Comparison of ENCODE assay signal across 14 cellular contexts in genomic region chr1:154807048-154807591, GRCh38.
A peak's percentile ranks its signal among the peaks of the same experiment; 100 is the strongest.
DNase-seq lines count a peak whose midpoint lies in the region; ATAC-seq, FAIRE-seq and TF ChIP-seq lines count a peak whose summit lies in the region.
"Had no signal": no experiment of that assay in that cellular context is flagged by ENCODE, and none has a peak within 500 bp of the region (broad histone marks: within the 10 kb centered on the region; RNA-seq: fewer than 3 reads in every experiment).

No MANE protein-coding gene starts in this region.

- FAIRE-seq in GM19239 (lab: Jason Lieb, UNC) (peak; percentile 99), GM12878 (lab: Jason Lieb, UNC) (peak; percentile 90)
- FAIRE-seq: bronchial epithelial cell had no signal

- ATAC-seq in HG03025 (IDR thresholded peaks at IDR 0.05; ENCODE audit: low FRiP score, unreplicated experiment) = peak; percentile 52
- ATAC-seq in GM12878 = peak; percentile 89
- ATAC-seq: heart left ventricle had no signal

- H3K9me3 ChIP-seq in BLaER1 treated with 17β-estradiol and CSF1 and Interleukin-3, amounts not matched to agents 10 nM and 100 nM (replicated peaks in 1 of 11) = no peaks in the 10 kb centered on the region
- H3K9me3 ChIP-seq in GM12878 (replicated peaks; ENCODE audit: control insufficient read depth, insufficient read depth, low read length) = no peaks in the 10 kb centered on the region
- H3K9me3 ChIP-seq: heart left ventricle, MG63, neutrophil had no signal

- BruUV-seq in GM12878 (replicated peaks; lab: Mats Ljungman, UMichigan) = no TSS peak

- peaks cover 23 to 63% (median 47%) of the 10 kb centered on the region in 10 experiments for H3K4me1 ChIP-seq in BLaER1 treated with 17β-estradiol and CSF1 and Interleukin-3, amounts not matched to agents 10 nM and 100 nM
- H3K4me1 ChIP-seq in GM12878 (ENCODE audit: control insufficient read depth, insufficient read depth, low read length) = peaks cover 49% of the 10 kb centered on the region

- intact Hi-C loops in GM12878 (cut with micrococcal nuclease; ENCODE audit: unreplicated experiment) = loop anchor here (1.0 kb wide), 1 partner anchor 53 kb away; no protein-coding TSS in a partner anchor

- RAD21 ChIA-PET in GM12878 (lab: Charles Lee; ENCODE audit: unreplicated experiment) = interaction anchor here (0.9 to 6.2 kb wide), 9 partner anchors 13 to 247 kb away, joined by 3 to 66 read pairs (median 6); partner anchors contain the start of gene KCNN3

- POLR2A ChIA-PET in GM12878 (lab: Charles Lee) = interaction anchor here (1.1 to 2.3 kb wide), 3 partner anchors 16 to 63 kb away, joined by 4 to 12 read pairs (median 8); partner anchors contain the start of gene KCNN3

- no peak for TF ChIP-seq POLR2A in GM12878 (IDR thresholded peaks at IDR 0.05; ENCODE audit: low read depth, low read length)

- SMC1A ChIA-PET in GM12878 (lab: Charles Lee; ENCODE audit: uncharacterized antibody, unreplicated experiment) = interaction anchor here (0.8 to 7.2 kb wide), 20 partner anchors 10 to 247 kb away, joined by 3 to 75 read pairs (median 5); no protein-coding TSS in a partner anchor

- H3K9ac ChIP-seq in BLaER1 treated with 17β-estradiol and CSF1 and Interleukin-3, amounts not matched to agents 10 nM and 100 nM = no peak overlapping the region
- peak overlapping the region; percentile 35; the same call in 1 of the 2 replicates for H3K9ac ChIP-seq in GM12878 (ENCODE audit: control insufficient read depth, insufficient read depth, low read length)

- no peak overlapping the region for H3K27ac ChIP-seq in BLaER1 treated with 17β-estradiol and CSF1 and Interleukin-3, amounts not matched to agents 10 nM and 100 nM
- peak overlapping the region; percentile 50 for H3K27ac ChIP-seq in GM12878 (ENCODE audit: control insufficient read depth, insufficient read depth)
- H3K27ac ChIP-seq: neutrophil had no signal

- CTCF ChIA-PET in GM12878 (lab: Yijun Ruan, JAX) = interaction anchor here (0.7 to 3.3 kb wide), 14 partner anchors 10 to 69 kb away, joined by 3 to 17 read pairs (median 5); no protein-coding TSS in a partner anchor

- DNase-seq in GM19239 (ENCODE audit: insufficient read length, low spot score) (peak; percentile 71), GM12878 (ENCODE audit: low read depth, low spot score) (peak; percentile 74), AML-193 (lab: John Stamatoyannopoulos, UW) (no peak), DMS 273 (lab: John Stamatoyannopoulos, UW; ENCODE audit: unreplicated experiment) (no peak), SIG-M5 treated with dmso at 0.1 percent for 504 hours (lab: John Stamatoyannopoulos, UW; ENCODE audit: unreplicated experiment) (no peak), mesenteric fat pad (ENCODE audit: low spot score) (no peak)
- DNase-seq: activated CD8-positive, alpha-beta memory T cell treated with anti-CD3 and anti-CD28 coated beads, Interleukin-2, amount 50 U/mL, for 4 hours; heart left ventricle; MG63; Right ventricle myocardium superior had no signal

- H2AFZ ChIP-seq in GM12878 (ENCODE audit: control insufficient read depth, low read depth, low read length) = no peak overlapping the region; the same call in 1 of the 2 replicates

- TF ChIP-seq CTCF in GM12878 (IDR thresholded peaks at IDR 0.05 in 2 of 3, conservative IDR thresholded peaks at IDR 0.05 in 1 of 3; ENCODE audit: control insufficient read depth in 2 of 3, extremely low read depth in 1 of 3, insufficient read depth in 1 of 3, low read depth in 3 of 3, low read length in 3 of 3) = peak; percentile 2 to 28 (median 13); a peak in 3 of 6 replicates

- H3K4me3 ChIP-seq in BLaER1 treated with 17β-estradiol and CSF1 and Interleukin-3, amounts not matched to agents 10 nM and 100 nM = no peak overlapping the region
- H3K4me3 ChIP-seq in GM12878 = peak overlapping the region; percentile 14; the same call in 1 of the 2 replicates
- H3K4me3 ChIP-seq: heart left ventricle, MG63 had no signal

- H4K20me1 ChIP-seq in BLaER1 treated with 17β-estradiol and CSF1 and Interleukin-3, amounts not matched to agents 10 nM and 100 nM = peaks cover 0 to 4% (median 0%) of the 10 kb centered on the region in 11 experiments; a peak in 1 of 22 replicates
- H4K20me1 ChIP-seq in GM12878 (ENCODE audit: control insufficient read depth, insufficient read depth) = no peaks in the 10 kb centered on the region

- peaks cover 7% of the 10 kb centered on the region for H3K79me2 ChIP-seq in GM12878 (ENCODE audit: control insufficient read depth, insufficient read depth, low read length)

- peak overlapping the region; percentile 33 to 69 (median 60); a peak in 21 of 22 replicates for H3K4me2 ChIP-seq in BLaER1 treated with 17β-estradiol and CSF1 and Interleukin-3, amounts not matched to agents 10 nM and 100 nM
- peak overlapping the region; percentile 60 for H3K4me2 ChIP-seq in GM12878 (ENCODE audit: control insufficient read depth, insufficient read depth)

- TF ChIP-seq RAD21 in GM12878 (IDR thresholded peaks at IDR 0.05; ENCODE audit: insufficient read depth, low read depth, low read length) = peak; percentile 25; the same call in 1 of the 2 replicates

- in situ Hi-C loops in GM12878 (cut with MboI) = no loop called here

- no peaks in the 10 kb centered on the region for H3K36me3 ChIP-seq in BLaER1 treated with 17β-estradiol and CSF1 and Interleukin-3, amounts not matched to agents 10 nM and 100 nM
- peaks cover 3 to 8% of the 10 kb centered on the region in 2 experiments; a peak in 2 of 4 replicates for H3K36me3 ChIP-seq in GM12878 (ENCODE audit: control insufficient read depth in 2 of 2, insufficient read depth in 2 of 2, low read length in 1 of 2)
- H3K36me3 ChIP-seq: heart left ventricle, MG63, neutrophil had no signal

- WGBS in GM12878 (ENCODE audit: insufficient coverage, insufficient replicate concordance, low lambda C conversion rate, missing lambda C conversion rate) = 3% methylated on average over 12 of the region's 12 CpGs

- peak; percentile 63 to 77 for TF ChIP-seq EP300 in GM12878 (IDR thresholded peaks at IDR 0.05; ENCODE audit: borderline replicate concordance in 1 of 2, control insufficient read depth in 1 of 2, low read depth in 2 of 2, low read length in 2 of 2)

- H3K27me3 ChIP-seq in BLaER1 treated with 17β-estradiol and CSF1 and Interleukin-3, amounts not matched to agents 10 nM and 100 nM = peaks cover 24 to 61% (median 43%) of the 10 kb centered on the region in 11 experiments
- H3K27me3 ChIP-seq in GM12878 (replicated peaks in 1 of 2; ENCODE audit: control insufficient read depth in 2 of 2, insufficient read depth in 2 of 2, low read length in 1 of 2) = no peaks in the 10 kb centered on the region

TF ChIP-seq in GM12878, 131 proteins besides CTCF, POLR2A, EP300 and RAD21 (continues in another document):
- TF ChIP-seq ZNF217 (IDR thresholded peaks at IDR 0.05) = peak; percentile 43; the same call in 1 of the 2 replicates
- TF ChIP-seq FOXM1 (IDR thresholded peaks at IDR 0.05; ENCODE audit: low read depth, low read length) = peak; percentile 94
- TF ChIP-seq CHD2 (IDR thresholded peaks at IDR 0.05; ENCODE audit: borderline replicate concordance, low read depth, low read length) = 0 out of 2 replicates have a peak, but pooled peaks have one; percentile 10
- TF ChIP-seq BCL3 (IDR thresholded peaks at IDR 0.05; ENCODE audit: borderline replicate concordance, insufficient read depth, low read depth, low read length, poor library complexity, severe bottlenecking) = peak; percentile 48
- TF ChIP-seq TCF3 (IDR thresholded peaks at IDR 0.05; ENCODE audit: borderline replicate concordance, insufficient read depth, low read depth, low read length) = peak; percentile 93
- no peak for TF ChIP-seq STAT3 (IDR thresholded peaks at IDR 0.05; ENCODE audit: low read depth, low read length)
- peak; percentile 19; the same call in 1 of the 2 replicates for TF ChIP-seq SMC3 (IDR thresholded peaks at IDR 0.05; ENCODE audit: borderline replicate concordance, low read length)
- no peak for TF ChIP-seq POLR2AphosphoS5 (IDR thresholded peaks at IDR 0.05; ENCODE audit: low read length)
- peak; percentile 98 to 99 for TF ChIP-seq IKZF2 (IDR thresholded peaks at IDR 0.05)
- TF ChIP-seq CREM (IDR thresholded peaks at IDR 0.05; ENCODE audit: low read depth) = peak; percentile 54; the same call in 1 of the 2 replicates
- no peak for TF ChIP-seq ZNF622 (IDR thresholded peaks at IDR 0.05)
- TF ChIP-seq JUND (IDR thresholded peaks at IDR 0.05; ENCODE audit: low read depth, low read length) = no peak
- TF ChIP-seq TBL1XR1 (IDR thresholded peaks at IDR 0.05; ENCODE audit: low read depth, low read length) = peak; percentile 69; the same call in 1 of the 2 replicates
- peak; percentile 99 for TF ChIP-seq SPI1 (IDR thresholded peaks at IDR 0.05; ENCODE audit: borderline replicate concordance, insufficient read depth, low read depth, low read length)
- TF ChIP-seq CBFB (IDR thresholded peaks at IDR 0.05; ENCODE audit: low read depth) = peak; percentile 78
- no peak for TF ChIP-seq CHD4 (IDR thresholded peaks at IDR 0.05)
- TF ChIP-seq NR2F1 (conservative IDR thresholded peaks at IDR 0.05) = peak; percentile 85
- TF ChIP-seq MTA2 (IDR thresholded peaks at IDR 0.05; ENCODE audit: low read depth) = peak; percentile 80
- no peak for TF ChIP-seq CBX5 (IDR thresholded peaks at IDR 0.05; ENCODE audit: low read depth)
- TF ChIP-seq POLR2AphosphoS2 (IDR thresholded peaks at IDR 0.05; ENCODE audit: low read depth, low read length) = no peak
- TF ChIP-seq EED (IDR thresholded peaks at IDR 0.05; ENCODE audit: low read depth) = peak; percentile 99
- TF ChIP-seq IRF4 (IDR thresholded peaks at IDR 0.05; ENCODE audit: low read depth, low read length) = peak; percentile 96
- peak; percentile 32; the same call in 1 of the 2 replicates for TF ChIP-seq MTA3 (IDR thresholded peaks at IDR 0.05; ENCODE audit: borderline replicate concordance, low read length)
- no peak for TF ChIP-seq SREBF1 (IDR thresholded peaks at IDR 0.05; ENCODE audit: low read length)
- peak; percentile 63; the same call in 1 of the 2 replicates for TF ChIP-seq MEF2A (IDR thresholded peaks at IDR 0.05; ENCODE audit: insufficient read depth, low read depth, low read length)
- peak; percentile 34; the same call in 1 of the 2 replicates for TF ChIP-seq BMI1 (IDR thresholded peaks at IDR 0.05; ENCODE audit: borderline replicate concordance)
- TF ChIP-seq SMARCA5 (IDR thresholded peaks at IDR 0.05) = 0 out of 2 replicates have a peak, but pooled peaks have one; percentile 13

Comparison
In these comparisons a context has a peak if more than half of its experiments do, and no peak if none do; other contexts are left out.
1. DNase-seq: peak in GM19239 (single experiment) and GM12878 (single experiment); none in AML-193 (0 of 2), DMS 273 (single experiment), SIG-M5 treated with dmso at 0.1 percent for 504 hours (single experiment) and mesenteric fat pad (single experiment).